13 cellular contexts compared by ENCODE assay signal in the genomic region with DNA sequence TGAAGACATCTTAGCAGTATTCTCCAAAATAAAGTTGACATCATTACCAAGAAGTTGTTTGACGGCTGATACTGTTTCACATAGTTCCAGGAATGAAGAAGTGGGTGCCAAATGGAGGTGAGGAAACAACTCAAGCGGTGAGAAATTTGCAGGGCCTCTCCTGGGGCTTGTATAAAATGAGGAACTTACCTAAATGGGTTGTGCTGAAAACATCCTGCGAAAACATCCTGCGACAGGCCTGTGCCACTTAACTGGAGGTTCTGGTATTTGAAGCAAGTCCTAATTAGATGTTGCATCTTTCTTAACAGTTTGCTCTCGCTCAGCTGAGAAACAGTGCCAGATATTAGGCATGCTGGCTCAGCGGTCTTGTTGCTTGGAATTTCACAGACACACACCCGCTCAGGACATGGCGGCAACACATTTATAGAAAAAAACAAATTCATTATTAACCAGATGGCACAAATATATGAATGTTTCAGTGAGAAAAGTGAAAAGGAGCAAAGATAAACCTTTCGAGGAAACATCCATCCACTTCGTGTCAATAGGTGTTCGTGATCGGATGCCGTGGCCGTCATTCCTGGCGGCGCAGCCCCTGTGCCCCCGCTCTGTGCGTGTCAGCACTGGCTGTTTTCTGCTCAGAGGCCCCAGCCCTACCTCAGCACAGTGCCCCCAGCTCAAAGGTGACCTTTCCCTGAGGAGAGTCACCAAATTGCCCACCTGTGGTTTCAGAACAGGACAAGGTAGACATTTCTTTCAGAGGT. TPM values are rescaled to one million over a fixed set of nuclear protein-coding genes. Genes with fewer than 3 reads are reported as not detected.
DNase-seq lines count a peak whose midpoint lies in the region; ATAC-seq and TF ChIP-seq lines count a peak whose summit lies in the region.
"Had no signal": no experiment of that assay in that cellular context is flagged by ENCODE, and none has a peak within 500 bp of the region (broad histone marks: within the 10 kb centered on the region; RNA-seq: fewer than 3 reads in every experiment).

No MANE protein-coding gene starts in this region.

- H3K27ac ChIP-seq in right cardiac atrium (ENCODE audit: low read length) (peak overlapping the region; percentile 68), heart right ventricle (peak overlapping the region in 2 of 10 donors; percentile 50 to 90), upper lobe of right lung (no peak overlapping the region), neuronal stem cell (replicated peaks; ENCODE audit: low read length) (no peak overlapping the region)

- H3K4me1 ChIP-seq in right cardiac atrium (ENCODE audit: control insufficient read depth, insufficient read depth, low read length) = peaks cover 10% of the 10 kb centered on the region
- H3K4me1 ChIP-seq in heart right ventricle = peaks cover 5 to 40% (median 22%) of the 10 kb centered on the region in 9 donors
- peaks cover 17% of the 10 kb centered on the region for H3K4me1 ChIP-seq in upper lobe of right lung
- no peaks in the 10 kb centered on the region for H3K4me1 ChIP-seq in neuronal stem cell (ENCODE audit: control insufficient read depth in 2 of 2, insufficient read depth in 1 of 2, low read depth in 1 of 2, low read length in 2 of 2)

- H3K14ac ChIP-seq in neuronal stem cell (ENCODE audit: low read length) = no peak overlapping the region

- no peak overlapping the region for H2AFZ ChIP-seq in neuronal stem cell (ENCODE audit: low read length)

- peaks cover 72% of the 10 kb centered on the region for H3K36me3 Mint-ChIP-seq in brain

- H3K9me3 ChIP-seq in right cardiac atrium (ENCODE audit: control insufficient read depth, low read length) = no peaks in the 10 kb centered on the region
- H3K9me3 ChIP-seq in heart right ventricle = no peaks in the 10 kb centered on the region
- H3K9me3 ChIP-seq in upper lobe of right lung = no peaks in the 10 kb centered on the region
- H3K9me3 ChIP-seq in neuronal stem cell (replicated peaks in 1 of 2; ENCODE audit: control insufficient read depth in 2 of 2, insufficient read depth in 1 of 2, low read depth in 1 of 2, low read length in 2 of 2) = no peaks in the 10 kb centered on the region

- peak overlapping the region in 4 of 5 experiments; percentile 7 to 83 (median 50) for H3K27ac Mint-ChIP-seq in brain
- H3K27ac Mint-ChIP-seq: T-helper 2 cell treated with Interferon-gamma antibody and Interleukin-4, amounts not matched to agents 5 μg/mL and 100 μg/mL, for 36 hours had no signal

- H3K27me3 ChIP-seq in right cardiac atrium (ENCODE audit: control insufficient read depth, insufficient read depth) = no peaks in the 10 kb centered on the region
- no peaks in the 10 kb centered on the region for H3K27me3 ChIP-seq in heart right ventricle
- H3K27me3 ChIP-seq in upper lobe of right lung = no peaks in the 10 kb centered on the region
- H3K27me3 ChIP-seq in neuronal stem cell (ENCODE audit: control insufficient read depth in 3 of 3, insufficient read depth in 3 of 3, low read depth in 1 of 3, low read length in 3 of 3) = no peaks in the 10 kb centered on the region

- no peak overlapping the region for H3K4me2 ChIP-seq in neuronal stem cell (ENCODE audit: insufficient read depth, low read length, poor library complexity, severe bottlenecking)

- H3K4me1 Mint-ChIP-seq in brain = no peaks in the 10 kb centered on the region

- no peak overlapping the region for H2BK5ac ChIP-seq in neuronal stem cell (ENCODE audit: low read length)

- no peak overlapping the region for H2AK5ac ChIP-seq in neuronal stem cell (ENCODE audit: low read depth, low read length)

- no peaks in the 10 kb centered on the region for H3K79me1 ChIP-seq in neuronal stem cell (ENCODE audit: low read depth, low read length)

- H3K9me3 Mint-ChIP-seq in brain = no peaks in the 10 kb centered on the region
- H3K9me3 Mint-ChIP-seq: T-helper 2 cell treated with Interferon-gamma antibody and Interleukin-4, amounts not matched to agents 5 μg/mL and 100 μg/mL, for 36 hours had no signal

- no peak overlapping the region for H4K8ac ChIP-seq in neuronal stem cell (ENCODE audit: low read depth, low read length)

- no peak overlapping the region for H3K23ac ChIP-seq in neuronal stem cell (ENCODE audit: low read depth, low read length, poor library complexity)

- 70% methylated on average over 18 of the region's 18 CpGs for WGBS in right cardiac atrium
- 90 to 93% methylated on average over 18 of the region's 18 CpGs for WGBS in heart right ventricle, 2 donors
- WGBS in neuronal stem cell (ENCODE audit: extremely low coverage in 2 of 2, insufficient read length in 2 of 2, insufficient replicate concordance in 1 of 2), 2 donors = no CpG with 5 or more reads among the region's 18 CpGs

- ATAC-seq in right cardiac atrium (peak in 1 of 2 donors; percentile 32), heart right ventricle (no peak), upper lobe of right lung (peak; percentile 62)
- ATAC-seq: K562 had no signal

- no peak overlapping the region for H3K18ac ChIP-seq in neuronal stem cell (ENCODE audit: low read length)

- H2BK15ac ChIP-seq in neuronal stem cell (ENCODE audit: low read length) = no peak overlapping the region

- DNase-seq in right cardiac atrium = no peak
- DNase-seq in heart right ventricle = no peak
- DNase-seq in MV-4-11 (lab: John Stamatoyannopoulos, UW) = peak; percentile 79
- no peak for DNase-seq in upper lobe of right lung
- DNase-seq in RKO (ENCODE audit: low spot score) = no peak
- no peak for DNase-seq in iPS-NIHi11 (ENCODE audit: low spot score)
- no peak for DNase-seq in neuronal stem cell (ENCODE audit: low spot score)
- DNase-seq: mammary epithelial cell; NCI-H526; stimulated activated CD8-positive, alpha-beta memory T cell treated with anti-CD3 and anti-CD28 coated beads, Interleukin-4, amount 100 ng/mL, for 48 hours had no signal

- H2BK12ac ChIP-seq in neuronal stem cell (ENCODE audit: low read length) = no peak overlapping the region

- H3K36me3 ChIP-seq in heart right ventricle = peaks cover 0 to 72% (median 23%) of the 10 kb centered on the region in 9 donors
- peaks cover 44% of the 10 kb centered on the region for H3K36me3 ChIP-seq in upper lobe of right lung
- peaks cover 30 to 74% of the 10 kb centered on the region in 2 donors for H3K36me3 ChIP-seq in neuronal stem cell (replicated peaks in 1 of 2; ENCODE audit: control insufficient read depth in 2 of 2, insufficient read depth in 2 of 2, low read length in 2 of 2)

- H3K4ac ChIP-seq in neuronal stem cell (ENCODE audit: low read length) = no peak overlapping the region

- no peak overlapping the region for H2BK120ac ChIP-seq in neuronal stem cell (ENCODE audit: low read depth, low read length)

- H3K4me3 Mint-ChIP-seq in brain = no peak overlapping the region
- H3K4me3 Mint-ChIP-seq: T-helper 2 cell treated with Interferon-gamma antibody and Interleukin-4, amounts not matched to agents 5 μg/mL and 100 μg/mL, for 36 hours had no signal

- H3K4me3 ChIP-seq in right cardiac atrium (ENCODE audit: low read length) (no peak overlapping the region), heart right ventricle (no peak overlapping the region), upper lobe of right lung (no peak overlapping the region), neuronal stem cell (ENCODE audit: low read length in 2 of 2) (no peak overlapping the region)
- H3K4me3 ChIP-seq: K562 had no signal

- H4K91ac ChIP-seq in neuronal stem cell (ENCODE audit: low read depth, low read length, poor library complexity) = no peak overlapping the region

- intact Hi-C loops in right cardiac atrium (cut with DNase I) = no loop called here
- intact Hi-C loops in heart right ventricle (cut with DNase I) = no loop called here
- intact Hi-C loops in upper lobe of right lung (cut with DNase I) = no loop called here

- H3K27me3 Mint-ChIP-seq in brain = no peaks in the 10 kb centered on the region

- no peak overlapping the region for H3K9ac ChIP-seq in neuronal stem cell (ENCODE audit: low read depth, low read length, poor library complexity)

- TF ChIP-seq CTCF in heart right ventricle (IDR thresholded peaks at IDR 0.05) (no peak), brain (conservative IDR thresholded peaks at IDR 0.05) (no peak), upper lobe of right lung (IDR thresholded peaks at IDR 0.05) (no peak)

RNA-seq across cellular contexts. Expression of gene CDC123, which starts 48.1 kb away (rescaled TPM):
- 10 to 100 TPM; 46.6 to 70.4 (median 63.1) TPM for total RNA-seq in right cardiac atrium
- 46.0 TPM for polyA plus RNA-seq in right cardiac atrium
- 10 to 100 TPM; 35.0 to 57.6 (median 47.3) TPM for total RNA-seq in heart right ventricle
- 10 to 100 TPM; 22.2 to 47.5 TPM for polyA plus RNA-seq in heart right ventricle
- polyA plus RNA-seq in brain (ENCODE audit: insufficient read depth, low read depth, low replicate concordance) = 86.8 TPM
- 44.3 TPM for total RNA-seq in upper lobe of right lung
- polyA plus RNA-seq in neuronal stem cell (2013, experiment 1 of 2) = 121 TPM
- polyA plus RNA-seq in neuronal stem cell (2013, experiment 2 of 2) = 123 TPM

RNA-seq across cellular contexts. Expression of gene NUDT5, which starts 48.3 kb away (rescaled TPM):
- total RNA-seq in right cardiac atrium (10 to 100 TPM in 3 of 4 donors, 1 to 10 TPM in 1; 9.4 to 13.8 (median 13.0) TPM), heart right ventricle (10 to 100 TPM in 3 of 10 donors, 1 to 10 TPM in 7; 3.3 to 15.4 (median 7.0) TPM), upper lobe of right lung (49.9 TPM)
- polyA plus RNA-seq in right cardiac atrium (12.4 TPM), heart right ventricle (10 to 100 TPM in 1 of 2 donors, 1 to 10 TPM in 1; 9.7 to 22.9 TPM), brain (ENCODE audit: insufficient read depth, low read depth, low replicate concordance) (101 TPM)
- polyA plus RNA-seq in neuronal stem cell (2013, experiment 1 of 2) = 54.4 TPM
- polyA plus RNA-seq in neuronal stem cell (2013, experiment 2 of 2) = 59.3 TPM
